Comparison of ENCODE assay signal across 40 cellular contexts in genomic region chr3:118775021-118775420, GRCh38.
"Had no signal": no experiment of that assay in that cellular context is flagged by ENCODE, and none has a peak within 500 bp of the region (broad histone marks: within the 10 kb centered on the region; RNA-seq: fewer than 3 reads in every experiment).

No MANE protein-coding gene starts in this region.

- H3K4me3 Mint-ChIP-seq: activated naive CD4-positive, alpha-beta T cell treated with anti-CD3 and anti-CD28 coated beads for 36 hours; activated naive CD4-positive, alpha-beta T cell treated with anti-CD3 and anti-CD28 coated beads, Interleukin-2, amount 10 ng/mL, durations not matched to agents 7 days and 5 days; activated naive CD4-positive, alpha-beta T cell treated with anti-CD3 and anti-CD28 coated beads, Interleukin-2, amount 50 U/mL, for 24 hours; activated naive CD8-positive, alpha-beta T cell; activated naive CD8-positive, alpha-beta T cell treated with anti-CD3 and anti-CD28 coated beads for 36 hours; activated naive CD8-positive, alpha-beta T cell treated with anti-CD3 and anti-CD28 coated beads, Interleukin-2, amount 10 ng/mL, durations not matched to agents 7 days and 5 days; activated naive CD8-positive, alpha-beta T cell treated with anti-CD3 and anti-CD28 coated beads, Interleukin-2, amount 50 U/mL, for 24 hours; activated T-cell treated with anti-CD3 and anti-CD28 coated beads, Interleukin-2, amount 50 U/mL, for 24 hours; activated T-cell treated with anti-CD3 and anti-CD28 coated beads, Interleukin-2, amount 50 U/mL, for 4 hours; activated T-cell treated with anti-CD3 and anti-CD28 coated beads, Interleukin-2, amount 50 U/mL, for 72 hours; activated T-helper 1 cell treated with anti-CD3 and anti-CD28 coated beads, Interleukin-12 subunit alpha, Interleukin-12 subunit beta, Interleukin-2, Interleukin-4 antibody, amounts not matched to agents 30 ng/mL and 10 ng/mL and 1 ng/mL, durations not matched to agents 14 hours and 24 hours and 36 hours; activated T-helper 17 cell treated with anti-CD3 and anti-CD28 coated beads, Interleukin-2, amount 50 U/mL, for 72 hours; brain; central memory CD8-positive, alpha-beta T cell had no signal

- H3K36me3 ChIP-seq: adrenal gland, ascending aorta, brain microvascular endothelial cell, breast epithelium, cardiac muscle cell had no signal

- H3K27ac ChIP-seq: adrenal gland, ascending aorta, body of pancreas, brain microvascular endothelial cell, breast epithelium, cardiac muscle cell had no signal

- DNase-seq: activated effector memory CD4-positive, alpha-beta T cell treated with anti-CD3 and anti-CD28 coated beads, Interleukin-2, amount 50 U/mL, for 16 hours; activated effector memory CD4-positive, alpha-beta T cell treated with Interleukin-2 at 50 U/mL for 16 hours; activated gamma-delta T cell; activated gamma-delta T cell treated with Interleukin-2 at 50 U/mL for 16 hours; activated naive CD4-positive, alpha-beta T cell; activated naive CD4-positive, alpha-beta T cell treated with anti-CD3 and anti-CD28 coated beads for 36 hours; activated naive CD4-positive, alpha-beta T cell treated with anti-CD3 and anti-CD28 coated beads, Interleukin-2, amount 10 ng/mL, durations not matched to agents 7 days and 5 days; activated naive CD4-positive, alpha-beta T cell treated with anti-CD3 and anti-CD28 coated beads, Interleukin-2, amount 50 U/mL, for 16 hours; activated naive CD4-positive, alpha-beta T cell treated with Interleukin-2 at 50 U/mL for 16 hours; activated naive CD8-positive, alpha-beta T cell treated with anti-CD3 and anti-CD28 coated beads for 36 hours; activated naive CD8-positive, alpha-beta T cell treated with anti-CD3 and anti-CD28 coated beads, Interleukin-2, amount 10 ng/mL, durations not matched to agents 7 days and 5 days; activated naive CD8-positive, alpha-beta T cell treated with anti-CD3 and anti-CD28 coated beads, Interleukin-2, amount 50 U/mL, for 24 hours; activated T-cell treated with anti-CD3 and anti-CD28 coated beads, Interleukin-2, amount 50 U/mL, for 1 hour; activated T-cell treated with anti-CD3 and anti-CD28 coated beads, Interleukin-2, amount 50 U/mL, for 24 hours; activated T-cell treated with anti-CD3 and anti-CD28 coated beads, Interleukin-2, amount 50 U/mL, for 4 hours; activated T-cell treated with anti-CD3 and anti-CD28 coated beads, Interleukin-2, amount 50 U/mL, for 48 hours; activated T-cell treated with anti-CD3 and anti-CD28 coated beads, Interleukin-2, amount 50 U/mL, for 72 hours; adrenal gland; amniotic stem cell; amygdala; anterior cingulate cortex; aorta; body of pancreas; brain microvascular endothelial cell; caudate nucleus; central memory CD4-positive, alpha-beta T cell; cerebellar nuclear complex had no signal

- H3K9me3 Mint-ChIP-seq: activated naive CD4-positive, alpha-beta T cell treated with anti-CD3 and anti-CD28 coated beads for 36 hours; activated naive CD4-positive, alpha-beta T cell treated with anti-CD3 and anti-CD28 coated beads, Interleukin-2, amount 10 ng/mL, durations not matched to agents 7 days and 5 days; activated naive CD4-positive, alpha-beta T cell treated with anti-CD3 and anti-CD28 coated beads, Interleukin-2, amount 50 U/mL, for 24 hours; activated naive CD4-positive, alpha-beta T cell treated with anti-CD3 and anti-CD28 coated beads, Interleukin-2, amount 50 U/mL, for 72 hours; activated naive CD8-positive, alpha-beta T cell treated with anti-CD3 and anti-CD28 coated beads for 36 hours; activated naive CD8-positive, alpha-beta T cell treated with anti-CD3 and anti-CD28 coated beads, Interleukin-2, amount 10 ng/mL, durations not matched to agents 7 days and 5 days; activated naive CD8-positive, alpha-beta T cell treated with anti-CD3 and anti-CD28 coated beads, Interleukin-2, amount 50 U/mL, for 24 hours; activated T-cell treated with anti-CD3 and anti-CD28 coated beads, Interleukin-2, amount 50 U/mL, for 24 hours; activated T-cell treated with anti-CD3 and anti-CD28 coated beads, Interleukin-2, amount 50 U/mL, for 4 hours; activated T-cell treated with anti-CD3 and anti-CD28 coated beads, Interleukin-2, amount 50 U/mL, for 72 hours; activated T-helper 1 cell treated with anti-CD3 and anti-CD28 coated beads, Interleukin-12 subunit alpha, Interleukin-12 subunit beta, Interleukin-2, Interleukin-4 antibody, amounts not matched to agents 30 ng/mL and 10 ng/mL and 1 ng/mL, durations not matched to agents 14 hours and 24 hours and 36 hours; activated T-helper 17 cell treated with anti-CD3 and anti-CD28 coated beads, Interleukin-2, amount 50 U/mL, for 72 hours; activated T-helper 2 cell treated with anti-CD3 and anti-CD28 coated beads, Interferon-gamma antibody, Interleukin-2, Interleukin-4, amounts not matched to agents 10 μg/mL and 5 μg/mL and 100 μg/mL, durations not matched to agents 14 hours and 24 hours and 36 hours; central memory CD8-positive, alpha-beta T cell had no signal

- H3K9me3 ChIP-seq: adrenal gland, ascending aorta, body of pancreas, breast epithelium had no signal

- H3K36me3 Mint-ChIP-seq: activated naive CD4-positive, alpha-beta T cell treated with anti-CD3 and anti-CD28 coated beads, Interleukin-2, amount 10 ng/mL, durations not matched to agents 7 days and 5 days; activated naive CD4-positive, alpha-beta T cell treated with anti-CD3 and anti-CD28 coated beads, Interleukin-2, amount 50 U/mL, for 24 hours; activated naive CD4-positive, alpha-beta T cell treated with anti-CD3 and anti-CD28 coated beads, Interleukin-2, amount 50 U/mL, for 72 hours; activated naive CD8-positive, alpha-beta T cell; activated naive CD8-positive, alpha-beta T cell treated with anti-CD3 and anti-CD28 coated beads for 36 hours; activated naive CD8-positive, alpha-beta T cell treated with anti-CD3 and anti-CD28 coated beads, Interleukin-2, amount 10 ng/mL, durations not matched to agents 7 days and 5 days; brain had no signal

- H3K27me3 Mint-ChIP-seq: activated naive CD8-positive, alpha-beta T cell treated with anti-CD3 and anti-CD28 coated beads, Interleukin-2, amount 10 ng/mL, durations not matched to agents 7 days and 5 days; activated naive CD8-positive, alpha-beta T cell treated with anti-CD3 and anti-CD28 coated beads, Interleukin-2, amount 50 U/mL, for 24 hours; brain had no signal

- H3K4me1 ChIP-seq: adrenal gland, ascending aorta, breast epithelium had no signal

- ATAC-seq: activated naive CD4-positive, alpha-beta T cell treated with anti-CD3 and anti-CD28 coated beads, Interleukin-2, amount 50 U/mL, for 72 hours; activated naive CD8-positive, alpha-beta T cell treated with anti-CD3 and anti-CD28 coated beads, Interleukin-2, amount 50 U/mL, for 24 hours; activated T-cell treated with anti-CD3 and anti-CD28 coated beads, Interleukin-2, amount 50 U/mL, for 4 hours; activated T-cell treated with anti-CD3 and anti-CD28 coated beads, Interleukin-2, amount 50 U/mL, for 72 hours; activated T-helper 17 cell treated with anti-CD3 and anti-CD28 coated beads, Interleukin-2, amount 50 U/mL, for 72 hours; body of pancreas had no signal

- H3K4me1 Mint-ChIP-seq: activated naive CD4-positive, alpha-beta T cell treated with anti-CD3 and anti-CD28 coated beads, Interleukin-2, amount 10 ng/mL, durations not matched to agents 7 days and 5 days; activated naive CD4-positive, alpha-beta T cell treated with anti-CD3 and anti-CD28 coated beads, Interleukin-2, amount 50 U/mL, for 24 hours; activated naive CD8-positive, alpha-beta T cell treated with anti-CD3 and anti-CD28 coated beads, Interleukin-2, amount 10 ng/mL, durations not matched to agents 7 days and 5 days; activated naive CD8-positive, alpha-beta T cell treated with anti-CD3 and anti-CD28 coated beads, Interleukin-2, amount 50 U/mL, for 24 hours; activated T-helper 17 cell treated with anti-CD3 and anti-CD28 coated beads, Interleukin-2, amount 50 U/mL, for 72 hours; central memory CD8-positive, alpha-beta T cell had no signal

- FAIRE-seq: astrocyte, bronchial epithelial cell had no signal

- H3K27me3 ChIP-seq: adrenal gland, ascending aorta, body of pancreas, brain microvascular endothelial cell, breast epithelium, cardiac muscle cell had no signal

- H3K27ac Mint-ChIP-seq: activated naive CD4-positive, alpha-beta T cell treated with anti-CD3 and anti-CD28 coated beads for 36 hours; activated naive CD4-positive, alpha-beta T cell treated with anti-CD3 and anti-CD28 coated beads, Interleukin-2, amount 10 ng/mL, durations not matched to agents 7 days and 5 days; activated naive CD4-positive, alpha-beta T cell treated with anti-CD3 and anti-CD28 coated beads, Interleukin-2, amount 50 U/mL, for 24 hours; activated naive CD4-positive, alpha-beta T cell treated with anti-CD3 and anti-CD28 coated beads, Interleukin-2, amount 50 U/mL, for 72 hours; activated naive CD8-positive, alpha-beta T cell; activated naive CD8-positive, alpha-beta T cell treated with anti-CD3 and anti-CD28 coated beads for 36 hours; activated naive CD8-positive, alpha-beta T cell treated with anti-CD3 and anti-CD28 coated beads, Interleukin-2, amount 10 ng/mL, durations not matched to agents 7 days and 5 days; activated naive CD8-positive, alpha-beta T cell treated with anti-CD3 and anti-CD28 coated beads, Interleukin-2, amount 50 U/mL, for 24 hours; activated T-cell treated with anti-CD3 and anti-CD28 coated beads, Interleukin-2, amount 50 U/mL, for 24 hours; activated T-cell treated with anti-CD3 and anti-CD28 coated beads, Interleukin-2, amount 50 U/mL, for 72 hours; activated T-helper 1 cell treated with anti-CD3 and anti-CD28 coated beads, Interleukin-12 subunit alpha, Interleukin-12 subunit beta, Interleukin-2, Interleukin-4 antibody, amounts not matched to agents 30 ng/mL and 10 ng/mL and 1 ng/mL, durations not matched to agents 14 hours and 24 hours and 36 hours; activated T-helper 17 cell treated with anti-CD3 and anti-CD28 coated beads, Interleukin-2, amount 50 U/mL, for 72 hours; activated T-helper 2 cell treated with anti-CD3 and anti-CD28 coated beads, Interferon-gamma antibody, Interleukin-2, Interleukin-4, amounts not matched to agents 10 μg/mL and 5 μg/mL and 100 μg/mL, durations not matched to agents 14 hours and 24 hours and 36 hours; brain had no signal

- H3K4me3 ChIP-seq: adrenal gland, ascending aorta, body of pancreas, breast epithelium, cardiac muscle cell had no signal
